Comparison of ENCODE assay signal across 9 cellular contexts in genomic region chr3:154971771-154972326, GRCh38.
A peak's percentile ranks its signal among the peaks of the same experiment; 100 is the strongest.
DNase-seq lines count a peak whose midpoint lies in the region; ATAC-seq, FAIRE-seq and TF ChIP-seq lines count a peak whose summit lies in the region.
"Had no signal": no experiment of that assay in that cellular context is flagged by ENCODE, and none has a peak within 500 bp of the region (broad histone marks: within the 10 kb centered on the region; RNA-seq: fewer than 3 reads in every experiment).

No MANE protein-coding gene starts in this region.

- DNase-seq in HL-60 (ENCODE audit: low read depth in 1 of 2, low spot score in 1 of 2) (peak; percentile 5 to 32), SKM-1 treated with dmso at 0.1 percent for 144 hours (lab: John Stamatoyannopoulos, UW; ENCODE audit: unreplicated experiment) (peak; percentile 50), fibroblast of the conjunctiva (ENCODE audit: low read depth) (peak; percentile 86), thoracic aorta (ENCODE audit: low spot score) (no peak), NCI-H146 (lab: John Stamatoyannopoulos, UW) (no peak), GM12891 (ENCODE audit: insufficient read length, low spot score) (no peak)
- DNase-seq: NCI-H1930, ovary had no signal

- H3K4me1 ChIP-seq in thoracic aorta (ENCODE audit: control insufficient read depth in 1 of 2, low read depth in 2 of 2): peaks cover 0 to 16% of the 10 kb centered on the region in 2 donors

- no peak for TF ChIP-seq POLR2A in GM12891 (IDR thresholded peaks at IDR 0.05; ENCODE audit: low read depth, low read length)

- FAIRE-seq in GM12891 (lab: Jason Lieb, UNC): no peak

- H3K27me3 ChIP-seq in HL-60 (ENCODE audit: insufficient read depth, poor library complexity, severe bottlenecking): no peaks in the 10 kb centered on the region
- no peaks in the 10 kb centered on the region for H3K27me3 ChIP-seq in thoracic aorta (replicated peaks; ENCODE audit: insufficient read depth)
- H3K27me3 ChIP-seq: ovary had no signal

- no peak overlapping the region for H3K4me3 ChIP-seq in HL-60 (replicated peaks; ENCODE audit: insufficient read depth, low read length)
- H3K4me3 ChIP-seq in thoracic aorta: peak overlapping the region; percentile 30
- H3K4me3 ChIP-seq: ovary had no signal

- H3K27ac ChIP-seq in HL-60 (replicated peaks): peak overlapping the region; percentile 69
- peak overlapping the region; percentile 15 to 29 for H3K27ac ChIP-seq in thoracic aorta
- H3K27ac ChIP-seq: ovary had no signal

- TF ChIP-seq CTCF in HL-60 (IDR thresholded peaks at IDR 0.05; ENCODE audit: insufficient read depth, low read length) (no peak), thoracic aorta (IDR thresholded peaks at IDR 0.05) (no peak)

- ATAC-seq in thoracic aorta (ENCODE audit: insufficient number of reproducible peaks, low FRiP score, low read depth) (no peak), GM18517 (IDR thresholded peaks at IDR 0.05; ENCODE audit: unreplicated experiment) (no peak)

- H3K36me3 ChIP-seq in thoracic aorta: no peaks in the 10 kb centered on the region
- H3K36me3 ChIP-seq: ovary had no signal

- H3K9me3 ChIP-seq in thoracic aorta: no peaks in the 10 kb centered on the region
- H3K9me3 ChIP-seq: ovary had no signal

TF ChIP-seq in GM12891, 5 proteins besides CTCF, POLR2A, EP300 and RAD21:
- TF ChIP-seq POLR2AphosphoS5 (IDR thresholded peaks at IDR 0.05; ENCODE audit: low read depth, low read length) (no peak), TAF1 (IDR thresholded peaks at IDR 0.05; ENCODE audit: low read depth, low read length) (no peak), POU2F2 (IDR thresholded peaks at IDR 0.05; ENCODE audit: low read depth, low read length) (no peak), SPI1 (IDR thresholded peaks at IDR 0.05; ENCODE audit: low read depth, low read length) (no peak), PAX5 (IDR thresholded peaks at IDR 0.05; ENCODE audit: insufficient read depth, low read length, severe bottlenecking) (no peak)

Comparison
In these comparisons a context has a peak if more than half of its experiments do, and no peak if none do; other contexts are left out.
1. DNase-seq: peak in HL-60 (2 of 2), SKM-1 treated with dmso at 0.1 percent for 144 hours (single experiment) and fibroblast of the conjunctiva (single experiment); none in thoracic aorta (single experiment), NCI-H146 (single experiment) and GM12891 (single experiment).